Comparison of ENCODE assay signal across 3 cellular contexts in genomic region chr3:170972917-170973316, GRCh38. TPM values are rescaled to one million over a fixed set of nuclear protein-coding genes. Genes with fewer than 3 reads are reported as not detected.
"Had no signal": no experiment of that assay in that cellular context is flagged by ENCODE, and none has a peak within 500 bp of the region (broad histone marks: within the 10 kb centered on the region; RNA-seq: fewer than 3 reads in every experiment).

No MANE protein-coding gene starts in this region.

RNA-seq across cellular contexts. Expression of gene SLC2A2, which starts 53.6 kb away (rescaled TPM):
- total RNA-seq: LHCN-M2, MCF 10A, NCI-H460 had no signal
